ENCODE assay signal across 23 cellular contexts in the genomic region with DNA sequence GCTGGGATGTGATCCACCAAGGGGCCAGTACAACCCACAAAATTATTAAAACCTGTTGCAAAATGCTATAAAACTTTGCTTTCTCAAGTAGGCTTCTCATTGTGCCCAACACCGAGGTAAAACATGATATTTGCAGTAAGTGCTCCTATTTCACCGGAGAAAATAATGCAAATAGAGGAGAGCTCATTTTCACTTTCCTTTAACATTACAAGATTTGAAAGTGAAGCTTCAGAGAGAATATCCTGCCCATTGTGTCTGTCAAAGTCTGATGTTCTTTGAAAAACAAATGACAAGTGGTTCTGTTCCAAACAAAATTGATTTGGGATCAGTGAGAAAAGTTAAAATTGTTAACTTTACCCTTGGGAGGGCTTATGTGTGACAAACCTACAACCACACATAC.
"Had no signal": no experiment of that assay in that cellular context is flagged by ENCODE, and none has a peak within 500 bp of the region (broad histone marks: within the 10 kb centered on the region; RNA-seq: fewer than 3 reads in every experiment).

No MANE protein-coding gene starts in this region.

- ATAC-seq: Panc1, PC-3, T-cell had no signal

- DNase-seq: KBM-7; MG63; NCI-H1092; NCI-H1105 treated with DMSO at 0.1 percent for 48 hours; NCI-H1417 treated with DMSO at 0.1 percent for 48 hours; NCI-H146; NCI-H1694 treated with DMSO at 0.1 percent for 48 hours; NCI-H1930; NCI-H2081; NCI-H2107; NCI-H226; NCI-H446; NCI-H510A; NCI-H524 treated with DMSO at 0.1 percent for 48 hours; NCI-H69; NCI-H774; NK-92 treated with Interleukin-12 subunit alpha and Interleukin-12 subunit beta, amount 100 ng/mL, for 24 hours; PC-3; SHP77; SK-N-SH; SW 1271; T-cell had no signal
